15 cellular contexts compared by ENCODE assay signal in the genomic region with DNA sequence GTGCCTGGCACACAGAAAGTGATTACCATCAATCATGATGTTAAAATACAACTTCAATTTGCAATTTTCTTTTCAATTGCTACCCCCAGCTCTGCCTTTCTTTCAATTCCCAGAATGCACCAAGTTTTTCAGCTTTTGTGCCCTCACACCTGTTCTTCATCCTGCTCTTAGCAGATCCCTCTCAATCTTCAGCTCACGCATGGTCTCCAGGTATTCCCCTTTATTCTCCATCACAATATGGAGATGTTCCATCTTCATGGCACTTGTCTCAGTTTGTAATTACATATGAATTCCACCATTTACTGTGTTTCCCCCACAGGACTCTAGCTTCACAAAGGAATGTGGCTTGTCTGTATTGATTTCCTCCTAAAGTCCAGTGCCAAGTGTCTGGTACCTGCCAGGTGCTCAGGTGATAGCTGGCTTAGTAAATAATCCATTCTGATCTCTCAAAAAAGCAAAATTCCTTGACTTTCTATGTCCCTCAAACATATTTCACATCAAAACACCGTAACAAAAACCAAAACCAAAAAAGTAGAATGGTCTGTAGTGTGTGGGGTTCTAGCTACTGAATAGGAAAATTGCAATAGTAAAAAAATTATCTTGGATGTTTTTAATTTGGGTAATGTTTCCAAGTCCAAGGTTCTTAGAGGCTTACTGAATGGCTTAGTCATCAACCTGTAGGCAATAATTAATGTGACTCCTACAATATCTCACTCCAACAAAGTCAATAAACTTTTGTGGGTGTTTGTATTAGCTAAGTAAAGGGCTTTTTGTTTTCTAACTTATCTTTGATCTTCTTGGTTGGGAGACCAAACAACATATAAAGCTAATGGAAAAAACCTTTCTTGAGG.
"Had no signal": no experiment of that assay in that cellular context is flagged by ENCODE, and none has a peak within 500 bp of the region (broad histone marks: within the 10 kb centered on the region; RNA-seq: fewer than 3 reads in every experiment).

No MANE protein-coding gene starts in this region.

- H3K9me3 ChIP-seq: breast epithelium, right atrium auricular region, thyroid gland, uterus had no signal

- H3K27ac Mint-ChIP-seq: activated CD4-positive, alpha-beta memory T cell treated with anti-CD3 and anti-CD28 coated beads, Interleukin-2, amount 10 ng/mL, durations not matched to agents 7 days and 5 days; activated CD4-positive, alpha-beta T cell treated with anti-CD3 and anti-CD28 coated beads for 36 hours; activated naive CD8-positive, alpha-beta T cell treated with anti-CD3 and anti-CD28 coated beads, Interleukin-2, amount 10 ng/mL, durations not matched to agents 7 days and 5 days; naive thymus-derived CD4-positive, alpha-beta T cell had no signal

- H3K9me3 Mint-ChIP-seq: activated CD4-positive, alpha-beta memory T cell treated with anti-CD3 and anti-CD28 coated beads, Interleukin-2, amount 10 ng/mL, durations not matched to agents 7 days and 5 days; activated naive CD8-positive, alpha-beta T cell treated with anti-CD3 and anti-CD28 coated beads, Interleukin-2, amount 10 ng/mL, durations not matched to agents 7 days and 5 days; naive thymus-derived CD4-positive, alpha-beta T cell had no signal

- H3K4me1 ChIP-seq: breast epithelium had no signal

- H3K27me3 ChIP-seq: breast epithelium, right atrium auricular region, thyroid gland, uterus had no signal

- H3K4me3 ChIP-seq: breast epithelium, lung, right atrium auricular region, smooth muscle cell, thyroid gland, uterus had no signal

- H3K4me3 Mint-ChIP-seq: activated CD4-positive, alpha-beta memory T cell treated with anti-CD3 and anti-CD28 coated beads, Interleukin-2, amount 10 ng/mL, durations not matched to agents 7 days and 5 days; activated CD4-positive, alpha-beta T cell treated with anti-CD3 and anti-CD28 coated beads for 36 hours; activated naive CD8-positive, alpha-beta T cell treated with anti-CD3 and anti-CD28 coated beads, Interleukin-2, amount 10 ng/mL, durations not matched to agents 7 days and 5 days; naive thymus-derived CD4-positive, alpha-beta T cell had no signal

- FAIRE-seq: frontal cortex had no signal

- DNase-seq: activated CD4-positive, alpha-beta memory T cell treated with anti-CD3 and anti-CD28 coated beads, Interleukin-2, amount 10 ng/mL, durations not matched to agents 7 days and 5 days; activated CD4-positive, alpha-beta T cell treated with anti-CD3 and anti-CD28 coated beads for 36 hours; activated gamma-delta T cell treated with Interleukin-2 at 50 U/mL for 16 hours; activated naive CD8-positive, alpha-beta T cell treated with anti-CD3 and anti-CD28 coated beads, Interleukin-2, amount 10 ng/mL, durations not matched to agents 7 days and 5 days; activated T-cell treated with anti-CD3 and anti-CD28 coated beads, Interleukin-2, amount 50 U/mL, for 48 hours; anterior cingulate cortex; naive thymus-derived CD4-positive, alpha-beta T cell; T1000; thyroid gland; uterus had no signal

- H3K36me3 Mint-ChIP-seq: naive thymus-derived CD4-positive, alpha-beta T cell had no signal

- H3K27ac ChIP-seq: breast epithelium, right atrium auricular region, thyroid gland, uterus had no signal

- H3K36me3 ChIP-seq: breast epithelium, right atrium auricular region, thyroid gland, uterus had no signal
